9 cellular contexts compared by ENCODE assay signal in genomic region chr12:110647669-110648068, GRCh38. TPM values are rescaled to one million over a fixed set of nuclear protein-coding genes. Genes with fewer than 3 reads are reported as not detected.
DNase-seq lines count a peak whose midpoint lies in the region; ATAC-seq and TF ChIP-seq lines count a peak whose summit lies in the region.
"Had no signal": no experiment of that assay in that cellular context is flagged by ENCODE, and none has a peak within 500 bp of the region (broad histone marks: within the 10 kb centered on the region; RNA-seq: fewer than 3 reads in every experiment).

No MANE protein-coding gene starts in this region.

- no peak overlapping the region for H3K4me3 Mint-ChIP-seq in WTC11

- H3K27me3 Mint-ChIP-seq in WTC11 (ENCODE audit: low read depth): no peaks in the 10 kb centered on the region

- H3K36me3 Mint-ChIP-seq in WTC11: peaks cover 4% of the 10 kb centered on the region; the same call in 1 of the 2 replicates

- ATAC-seq in GM19397 (IDR thresholded peaks at IDR 0.05; ENCODE audit: unreplicated experiment): peak; percentile 61
- ATAC-seq in WTC11: no peak

- no peaks in the 10 kb centered on the region for H4K20me1 ChIP-seq in KMS-11 (ENCODE audit: insufficient read depth)

- POLR2A ChIA-PET in GM10248 (lab: Yijun Ruan, JAX) (no interaction called here), WTC11 (lab: Charles Lee) (no interaction called here)

- H3K9me3 Mint-ChIP-seq in WTC11: no peaks in the 10 kb centered on the region

- H3K9ac ChIP-seq in KMS-11: no peak overlapping the region

- CTCF ChIA-PET in GM10248 (lab: Yijun Ruan, JAX): interaction anchor here (0.6 to 2.8 kb wide), 2 partner anchors 9 to 14 kb away, joined by 3 to 9 read pairs; no protein-coding TSS in a partner anchor
- CTCF ChIA-PET in WTC11 (lab: Charles Lee): no interaction called here

- no peak for TF ChIP-seq CTCF in GM10248 (IDR thresholded peaks at IDR 0.05; ENCODE audit: control extremely low read depth, extremely low read depth, low read depth, missing control alignments)
- TF ChIP-seq CTCF in KMS-11 (conservative IDR thresholded peaks at IDR 0.05; ENCODE audit: low read depth, low read length): no peak
- no peak for TF ChIP-seq CTCF in coronary artery (IDR thresholded peaks at IDR 0.05)
- TF ChIP-seq CTCF in WTC11 (IDR thresholded peaks at IDR 0.05): no peak

- no peaks in the 10 kb centered on the region for H3K79me2 ChIP-seq in KMS-11 (ENCODE audit: insufficient read depth, low read depth)

- no peak overlapping the region for H3K27ac Mint-ChIP-seq in WTC11

- H3K4me2 ChIP-seq in KMS-11: peak overlapping the region; percentile 21; the same call in 1 of the 2 replicates

- no peaks in the 10 kb centered on the region for H3K27me3 ChIP-seq in KMS-11 (ENCODE audit: insufficient read depth, low read depth)

- H3K4me1 Mint-ChIP-seq in WTC11: no peaks in the 10 kb centered on the region

- DNase-seq in GM10248 (ENCODE audit: extremely low spot score): peak; percentile 26
- DNase-seq in dermis blood vessel endothelial cell: peak; percentile 24
- no peak for DNase-seq in coronary artery (ENCODE audit: low spot score)
- no peak for DNase-seq in WTC11 (ENCODE audit: low spot score)
- DNase-seq in SKM-1 treated with dmso at 0.1 percent for 144 hours (lab: John Stamatoyannopoulos, UW; ENCODE audit: unreplicated experiment): no peak
- DNase-seq in G401 (ENCODE audit: low spot score): no peak
- DNase-seq: stimulated activated CD8-positive, alpha-beta memory T cell treated with anti-CD3 and anti-CD28 coated beads, Interleukin-4, amount 100 ng/mL, for 48 hours had no signal

- H3K4me3 ChIP-seq in KMS-11 (IDR thresholded peaks at IDR 0.05; ENCODE audit: insufficient read depth, low read depth, low read length) (no peak overlapping the region), coronary artery (no peak overlapping the region)

- H3K27ac ChIP-seq in KMS-11: peak overlapping the region; percentile 36
- no peak overlapping the region for H3K27ac ChIP-seq in coronary artery

- in situ Hi-C loops in G401 (cut with HindIII; ENCODE audit: low sequenced_read_pairs): no loop called here

- peaks cover 22% of the 10 kb centered on the region for H3K4me1 ChIP-seq in KMS-11 (ENCODE audit: low read depth, poor library complexity, severe bottlenecking)

- H3K36me3 ChIP-seq in KMS-11 (ENCODE audit: insufficient read depth): no peaks in the 10 kb centered on the region

- no peak overlapping the region for H2AFZ ChIP-seq in KMS-11 (ENCODE audit: low read depth)

TF ChIP-seq in WTC11, 78 proteins besides CTCF, POLR2A, EP300 and RAD21:
- TF ChIP-seq AFF4 (CRISPR knock-in tag; IDR thresholded peaks at IDR 0.05; ENCODE audit: borderline replicate concordance) (no peak), GABPB1 (CRISPR knock-in tag; IDR thresholded peaks at IDR 0.05) (no peak), ATF3 (CRISPR knock-in tag; conservative IDR thresholded peaks at IDR 0.05) (no peak), ZNF532 (CRISPR knock-in tag; IDR thresholded peaks at IDR 0.05; ENCODE audit: borderline replicate concordance) (no peak), CREM (CRISPR knock-in tag; IDR thresholded peaks at IDR 0.05) (no peak), HMGA2 (CRISPR knock-in tag; IDR thresholded peaks at IDR 0.05) (no peak), JUN (CRISPR knock-in tag; IDR thresholded peaks at IDR 0.05) (no peak), ETV6 (CRISPR knock-in tag; IDR thresholded peaks at IDR 0.05) (no peak)

RNA-seq across cellular contexts. Expression of gene TCTN1, which starts 33.7 kb away (rescaled TPM):
- total RNA-seq in dermis blood vessel endothelial cell (7.9 and 9.9 TPM in 2 replicates), WTC11 (2021) (10.3 to 15.9 TPM (median 13.9 TPM) in 3 replicates)
- total RNA-seq in G401 (2014; rRNA removed; shearing (Covaris generic)): 24.8 and 28.4 TPM in 2 replicates

RNA-seq across cellular contexts. Expression of gene HVCN1, which starts 41.2 kb away (rescaled TPM):
- total RNA-seq in dermis blood vessel endothelial cell: 5.0 and 6.1 TPM in 2 replicates
- total RNA-seq in WTC11 (2021): 5.7 to 8.4 TPM (median 7.9 TPM) in 3 replicates
- total RNA-seq in G401 (2014; rRNA removed; shearing (Covaris generic)): not detected in 2 replicates

Comparison
In these comparisons a context has a peak if more than half of its experiments do, and no peak if none do; other contexts are left out.
1. DNase-seq: peak in GM10248 (single experiment) and dermis blood vessel endothelial cell (single experiment); none in coronary artery (single experiment), WTC11 (single experiment), SKM-1 treated with dmso at 0.1 percent for 144 hours (single experiment) and G401 (single experiment).